ENCODE assay signal across 8 cellular contexts in genomic region chr7:104207731-104208420, GRCh38. TPM values are rescaled to one million over a fixed set of nuclear protein-coding genes. Genes with fewer than 3 reads are reported as not detected.
DNase-seq lines count a peak whose midpoint lies in the region; ATAC-seq and TF ChIP-seq lines count a peak whose summit lies in the region.

ORC5 (minus strand) TSS chr7:104208013; CDS start chr7:104207904, 109 bp downstream.

- CTCF ChIA-PET in AG04450 (lab: Charles Lee), result interaction anchor here (1.2 to 2.9 kb wide), 3 partner anchors 24 to 60 kb away, joined by 3 to 8 read pairs (median 7); no protein-coding TSS in a partner anchor

- H3K36me3 ChIP-seq in kidney epithelial cell (ENCODE audit: control insufficient read depth, insufficient read depth, low read length), result peaks cover 1% of the 10 kb centered on the region

- peaks cover 26% of the 10 kb centered on the region for H3K4me1 Mint-ChIP-seq in central memory CD8-positive, alpha-beta T cell

- H3K4me3 ChIP-seq in AG04450 (ENCODE audit: low read depth, low read length) (peak within 1 kb of the TSS; percentile 95), kidney epithelial cell (ENCODE audit: low read depth, low read length) (peak within 1 kb of the TSS; percentile 100)

- H3K27me3 ChIP-seq in AG04450 (ENCODE audit: control insufficient read depth, insufficient read depth, low read length), result no peaks in the 10 kb centered on the region
- H3K27me3 ChIP-seq in kidney epithelial cell (ENCODE audit: control insufficient read depth, insufficient read depth, low read length), result no peaks in the 10 kb centered on the region

- DNase-seq in AG04450 (ENCODE audit: low read depth, low spot score), result peak; percentile 44
- peak; percentile 75 for DNase-seq in NCI-H226
- peak; percentile 56 for DNase-seq in activated CD4-positive, CD25-positive, alpha-beta regulatory T cell treated with anti-CD3 and anti-CD28 coated beads, Interleukin-2, amount 50 U/mL, for 16 hours (ENCODE audit: low read depth, low spot score)
- peak; percentile 46 to 61 for DNase-seq in central memory CD8-positive, alpha-beta T cell (ENCODE audit: low spot score in 2 of 2)
- peak; percentile 44 for DNase-seq in kidney epithelial cell (ENCODE audit: low read depth)
- DNase-seq in stimulated activated CD4-positive, alpha-beta T cell treated with anti-CD3 and anti-CD28 coated beads, Interleukin-15, amount 100 ng/mL, for 48 hours (ENCODE audit: low read depth in 2 of 2), result peak; percentile 64 to 71

- TF ChIP-seq CTCF in AG04450 (IDR thresholded peaks at IDR 0.05; ENCODE audit: low read depth, low read length), result no peak
- TF ChIP-seq CTCF in kidney epithelial cell (IDR thresholded peaks at IDR 0.05; ENCODE audit: insufficient read depth, low read length, poor library complexity, severe bottlenecking), result no peak

- POLR2A ChIA-PET in AG04450 (lab: Yijun Ruan, JAX), result interaction anchor here (1.2 kb wide), 1 partner anchor 23 kb away, joined by 6 read pairs; no protein-coding TSS in a partner anchor

- peak within 1 kb of the TSS; percentile 95 for H3K4me3 Mint-ChIP-seq in central memory CD8-positive, alpha-beta T cell

- H3K27ac Mint-ChIP-seq in central memory CD8-positive, alpha-beta T cell (ENCODE audit: low read depth), result peak within 1 kb of the TSS; percentile 93

- H3K27me3 Mint-ChIP-seq in central memory CD8-positive, alpha-beta T cell, result peaks cover 35% of the 10 kb centered on the region

- H3K36me3 Mint-ChIP-seq in central memory CD8-positive, alpha-beta T cell (ENCODE audit: insufficient read depth), result peaks cover 11% of the 10 kb centered on the region

- H3K9me3 ChIP-seq in AG04450 (ENCODE audit: control insufficient read depth, insufficient read depth, low read length), result no peaks in the 10 kb centered on the region; the same call in 1 of the 2 replicates

- H3K27ac ChIP-seq in AG04450 (ENCODE audit: low read depth, low read length), result peak within 1 kb of the TSS; percentile 65

- no peaks in the 10 kb centered on the region for H3K9me3 Mint-ChIP-seq in central memory CD8-positive, alpha-beta T cell

- peak; percentile 94 for ATAC-seq in GM18870 (IDR thresholded peaks at IDR 0.05; ENCODE audit: unreplicated experiment)
- peak; percentile 100 for ATAC-seq in HG03108 (IDR thresholded peaks at IDR 0.05; ENCODE audit: unreplicated experiment)
- ATAC-seq in central memory CD8-positive, alpha-beta T cell (replicated peaks; ENCODE audit: extremely low read depth, poor library complexity, severe bottlenecking), result peak; percentile 97

RNA-seq across cellular contexts. Expression of gene ORC5, which starts in this region (rescaled TPM):
- 8.5 and 13.8 TPM in 2 replicates for polyA plus RNA-seq in AG04450 (2011; rRNA removed)
- 6.6 and 10.3 TPM in 2 replicates for polyA minus RNA-seq in AG04450 (2011; rRNA and poly(A)+ RNA removed)
- 16.7 and 17.6 TPM in 2 replicates for total RNA-seq in kidney epithelial cell

Comparison
In these comparisons a context has a peak if more than half of its experiments do, and no peak if none do; other contexts are left out.
1. Peak in every context shown above with its lines: DNase-seq, ATAC-seq, H3K4me3 ChIP-seq and H3K27ac ChIP-seq.